ENCODE assay signal across 15 cellular contexts in genomic region chr7:114939484-114940097, GRCh38. TPM values are rescaled to one million over a fixed set of nuclear protein-coding genes. Genes with fewer than 3 reads are reported as not detected.
DNase-seq lines count a peak whose midpoint lies in the region; ATAC-seq and TF ChIP-seq lines count a peak whose summit lies in the region.
"Had no signal": no experiment of that assay in that cellular context is flagged by ENCODE, and none has a peak within 500 bp of the region (broad histone marks: within the 10 kb centered on the region; RNA-seq: fewer than 3 reads in every experiment).

No MANE protein-coding gene starts in this region.

- no peaks in the 10 kb centered on the region for H3K9me3 Mint-ChIP-seq in activated naive CD8-positive, alpha-beta T cell (ENCODE audit: low read depth)
- H3K9me3 Mint-ChIP-seq in activated naive CD8-positive, alpha-beta T cell treated with anti-CD3 and anti-CD28 coated beads, Interleukin-2, amount 50 U/mL, for 24 hours = peaks cover 4% of the 10 kb centered on the region

- H3K27me3 ChIP-seq in skeletal muscle satellite cell (ENCODE audit: control insufficient read depth, insufficient read depth, low read length) (no peaks in the 10 kb centered on the region), adrenal gland (no peaks in the 10 kb centered on the region)
- H3K27me3 ChIP-seq: esophagus muscularis mucosa, pancreas had no signal

- peaks cover 38% of the 10 kb centered on the region for H3K4me1 ChIP-seq in skeletal muscle satellite cell (ENCODE audit: control insufficient read depth, insufficient read depth, low read length)
- H3K4me1 ChIP-seq in adrenal gland (replicated peaks in 1 of 2) = peaks cover 12 to 41% of the 10 kb centered on the region in 2 donors

- peaks cover 26% of the 10 kb centered on the region for H3K36me3 Mint-ChIP-seq in activated naive CD8-positive, alpha-beta T cell
- H3K36me3 Mint-ChIP-seq in activated naive CD8-positive, alpha-beta T cell treated with anti-CD3 and anti-CD28 coated beads, Interleukin-2, amount 50 U/mL, for 24 hours (ENCODE audit: low read depth) = peaks cover 40% of the 10 kb centered on the region

- WGBS in adrenal gland, 4 donors = 72 to 78% (median 76%) methylated on average over 3 of the region's 3 CpGs

- H3K9me3 ChIP-seq in skeletal muscle satellite cell (replicated peaks; ENCODE audit: low read length) = no peaks in the 10 kb centered on the region
- no peaks in the 10 kb centered on the region for H3K9me3 ChIP-seq in adrenal gland (replicated peaks in 1 of 3)
- H3K9me3 ChIP-seq: esophagus muscularis mucosa, pancreas had no signal

- H3K4me3 ChIP-seq in skeletal muscle satellite cell (ENCODE audit: low read length) (peak overlapping the region; percentile 29), adrenal gland (no peak overlapping the region)
- H3K4me3 ChIP-seq: esophagus muscularis mucosa, pancreas had no signal

- DNase-seq in activated naive CD8-positive, alpha-beta T cell treated with anti-CD3 and anti-CD28 coated beads, Interleukin-2, amount 50 U/mL, for 24 hours = no peak
- DNase-seq in T-helper 22 cell (ENCODE audit: low read depth) (peak; percentile 18), LoVo (ENCODE audit: low spot score) (no peak), adrenal gland (no peak)
- DNase-seq: activated CD4-positive, alpha-beta T cell treated with anti-CD3 and anti-CD28 coated beads for 1 hour; cerebellar nuclear complex; pancreas; stimulated activated naive B cell treated with anti-CD40 and anti-IgM and Interleukin-4, amounts not matched to agents 10 μg/mL and 1 μg/mL and 100 μg/mL, for 72 hours had no signal

- H3K36me3 ChIP-seq in skeletal muscle satellite cell (ENCODE audit: insufficient read depth, low read length) (peaks cover 4% of the 10 kb centered on the region), adrenal gland (replicated peaks in 1 of 2) (no peaks in the 10 kb centered on the region)
- H3K36me3 ChIP-seq: esophagus muscularis mucosa, pancreas had no signal

- ATAC-seq in activated naive CD8-positive, alpha-beta T cell treated with anti-CD3 and anti-CD28 coated beads, Interleukin-2, amount 50 U/mL, for 24 hours = no peak
- peak; percentile 43 for ATAC-seq in HG03159 (IDR thresholded peaks at IDR 0.05; ENCODE audit: unreplicated experiment)
- no peak for ATAC-seq in GM21360 (IDR thresholded peaks at IDR 0.05; ENCODE audit: unreplicated experiment)
- ATAC-seq: pancreas; Right ventricle myocardium inferior; stimulated activated naive B cell treated with anti-CD40 and anti-IgM and Interleukin-4, amounts not matched to agents 10 μg/mL and 1 μg/mL and 100 μg/mL, for 72 hours had no signal

- H3K9ac ChIP-seq in skeletal muscle satellite cell (ENCODE audit: low read depth, low read length) = no peak overlapping the region
- H3K9ac ChIP-seq: KMS-11 had no signal

- peak overlapping the region; percentile 37 for H3K27ac Mint-ChIP-seq in activated naive CD8-positive, alpha-beta T cell
- H3K27ac Mint-ChIP-seq in activated naive CD8-positive, alpha-beta T cell treated with anti-CD3 and anti-CD28 coated beads, Interleukin-2, amount 50 U/mL, for 24 hours = no peak overlapping the region

- H3K27ac ChIP-seq in adrenal gland = no peak overlapping the region
- H3K27ac ChIP-seq: esophagus muscularis mucosa, KMS-11, pancreas had no signal

- H3K27me3 Mint-ChIP-seq in activated naive CD8-positive, alpha-beta T cell = no peaks in the 10 kb centered on the region
- H3K27me3 Mint-ChIP-seq in activated naive CD8-positive, alpha-beta T cell treated with anti-CD3 and anti-CD28 coated beads, Interleukin-2, amount 50 U/mL, for 24 hours = no peaks in the 10 kb centered on the region
- H3K27me3 Mint-ChIP-seq: stimulated activated naive B cell treated with anti-CD40 and anti-IgM and Interleukin-4, amounts not matched to agents 10 μg/mL and 1 μg/mL and 100 μg/mL, for 72 hours had no signal

- peak overlapping the region; percentile 1 for H3K4me2 ChIP-seq in skeletal muscle satellite cell (ENCODE audit: low read length)
- H3K4me2 ChIP-seq: KMS-11 had no signal

- TF ChIP-seq CTCF in adrenal gland (IDR thresholded peaks at IDR 0.05) = no peak

- H3K4me3 Mint-ChIP-seq in activated naive CD8-positive, alpha-beta T cell = no peak overlapping the region
- H3K4me3 Mint-ChIP-seq in activated naive CD8-positive, alpha-beta T cell treated with anti-CD3 and anti-CD28 coated beads, Interleukin-2, amount 50 U/mL, for 24 hours = no peak overlapping the region
- H3K4me3 Mint-ChIP-seq: stimulated activated naive B cell treated with anti-CD40 and anti-IgM and Interleukin-4, amounts not matched to agents 10 μg/mL and 1 μg/mL and 100 μg/mL, for 72 hours had no signal

- intact Hi-C loops in adrenal gland (cut with DNase I) = no loop called here

- TF ChIP-seq POLR2A in adrenal gland (IDR thresholded peaks at IDR 0.05) = no peak

- peaks cover 78% of the 10 kb centered on the region for H3K4me1 Mint-ChIP-seq in activated naive CD8-positive, alpha-beta T cell (ENCODE audit: low read depth)
- peaks cover 78% of the 10 kb centered on the region for H3K4me1 Mint-ChIP-seq in activated naive CD8-positive, alpha-beta T cell treated with anti-CD3 and anti-CD28 coated beads, Interleukin-2, amount 50 U/mL, for 24 hours

RNA-seq across cellular contexts. Expression of gene MDFIC, which starts 17.7 kb away (rescaled TPM):
- 32.7 and 34.3 TPM in 2 replicates for total RNA-seq in skeletal muscle satellite cell (2012; rRNA removed)
- total RNA-seq in adrenal gland = 100 to 1,000 TPM in 2 of 8 donors, 10 to 100 TPM in 6; 46.7 to 172 (median 54.8) TPM
- 10 to 100 TPM; 11.4 to 57.4 (median 14.6) TPM for polyA plus RNA-seq in adrenal gland
